Comparison of ENCODE assay signal across 8 cellular contexts in genomic region chr12:76586764-76587395, GRCh38. TPM values are rescaled to one million over a fixed set of nuclear protein-coding genes. Genes with fewer than 3 reads are reported as not detected.
A peak's percentile ranks its signal among the peaks of the same experiment; 100 is the strongest.
DNase-seq lines count a peak whose midpoint lies in the region; TF ChIP-seq lines count a peak whose summit lies in the region.

No MANE protein-coding gene starts in this region.

- H3K9me3 Mint-ChIP-seq in activated naive CD4-positive, alpha-beta T cell treated with anti-CD3 and anti-CD28 coated beads for 36 hours: no peaks in the 10 kb centered on the region

- no peaks in the 10 kb centered on the region for H3K36me3 ChIP-seq in ascending aorta
- H3K36me3 ChIP-seq in MG63: no peaks in the 10 kb centered on the region

- POLR2A ChIA-PET in HEK293T (lab: Yijun Ruan, JAX): interaction anchor here (0.8 kb wide), 1 partner anchor 26 kb away, joined by 3 read pairs; no protein-coding TSS in a partner anchor

- no peak overlapping the region for H3K4me3 Mint-ChIP-seq in activated naive CD4-positive, alpha-beta T cell treated with anti-CD3 and anti-CD28 coated beads for 36 hours

- CTCF ChIA-PET in activated naive CD4-positive, alpha-beta T cell treated with anti-CD3 and anti-CD28 coated beads for 36 hours (lab: Charles Lee): interaction anchor here (0.7 to 3.0 kb wide), 18 partner anchors 13 to 1103 kb away, joined by 3 to 19 read pairs (median 4); partner anchors contain the start of gene BBS10
- CTCF ChIA-PET in HEK293T (lab: Yijun Ruan, JAX): interaction anchor here (0.6 to 1.0 kb wide), 4 partner anchors 10 to 348 kb away, joined by 3 read pairs; no protein-coding TSS in a partner anchor

- H3K27me3 Mint-ChIP-seq in activated naive CD4-positive, alpha-beta T cell treated with anti-CD3 and anti-CD28 coated beads for 36 hours (ENCODE audit: low read depth): no peaks in the 10 kb centered on the region

- H3K27ac Mint-ChIP-seq in activated naive CD4-positive, alpha-beta T cell treated with anti-CD3 and anti-CD28 coated beads for 36 hours: no peak overlapping the region

- no peak overlapping the region for H3K4me3 ChIP-seq in ascending aorta
- no peak overlapping the region for H3K4me3 ChIP-seq in MG63

- H3K27ac ChIP-seq in ascending aorta: no peak overlapping the region

- no peaks in the 10 kb centered on the region for H3K4me1 Mint-ChIP-seq in activated naive CD4-positive, alpha-beta T cell treated with anti-CD3 and anti-CD28 coated beads for 36 hours (ENCODE audit: low read depth)

- H3K4me1 ChIP-seq in ascending aorta: no peaks in the 10 kb centered on the region

- H3K27me3 ChIP-seq in ascending aorta (no peaks in the 10 kb centered on the region), MG63 (no peaks in the 10 kb centered on the region)

- H3K36me3 Mint-ChIP-seq in activated naive CD4-positive, alpha-beta T cell treated with anti-CD3 and anti-CD28 coated beads for 36 hours (ENCODE audit: low read depth): no peaks in the 10 kb centered on the region

- DNase-seq in activated naive CD4-positive, alpha-beta T cell treated with anti-CD3 and anti-CD28 coated beads for 36 hours: peak; percentile 56
- DNase-seq in activated naive CD4-positive, alpha-beta T cell (lab: John Stamatoyannopoulos, UW): no peak
- peak; percentile 13 for DNase-seq in HEK293T (ENCODE audit: extremely low spot score)
- DNase-seq in NOMO-1 treated with DMSO at 0.1 percent for 48 hours (lab: John Stamatoyannopoulos, UW; ENCODE audit: unreplicated experiment): peak; percentile 82
- DNase-seq in ascending aorta (ENCODE audit: low spot score in 2 of 2): no peak
- DNase-seq in inferior parietal cortex (ENCODE audit: extremely low spot score): peak; percentile 81
- DNase-seq in stimulated activated CD8-positive, alpha-beta memory T cell treated with anti-CD3 and anti-CD28 coated beads, Interleukin-4, amount 100 ng/mL, for 48 hours: peak; percentile 33
- DNase-seq in MG63: no peak

- peak in 2 of 3 experiments; percentile 56 to 59 for TF ChIP-seq CTCF in ascending aorta (IDR thresholded peaks at IDR 0.05)

- intact Hi-C loops in activated naive CD4-positive, alpha-beta T cell treated with anti-CD3 and anti-CD28 coated beads for 36 hours (cut with micrococcal nuclease): loop anchor here (1.0 to 2.0 kb wide), 4 partner anchors 130 to 1060 kb away; partner anchors contain the start of genes BBS10 and NAP1L1
- intact Hi-C loops in ascending aorta (cut with DNase I): no loop called here

- H3K9me3 ChIP-seq in ascending aorta: no peaks in the 10 kb centered on the region
- H3K9me3 ChIP-seq in MG63: no peaks in the 10 kb centered on the region

TF ChIP-seq in HEK293T, 16 proteins besides CTCF, POLR2A, EP300 and RAD21:
- no peak for TF ChIP-seq L3MBTL2 (conservative IDR thresholded peaks at IDR 0.05)
- TF ChIP-seq FOXK2 (IDR thresholded peaks at IDR 0.05): no peak
- no peak for TF ChIP-seq HDGF (IDR thresholded peaks at IDR 0.05; ENCODE audit: borderline replicate concordance)
- TF ChIP-seq FOXM1 (IDR thresholded peaks at IDR 0.05; ENCODE audit: borderline replicate concordance): no peak
- no peak for TF ChIP-seq ARNT (IDR thresholded peaks at IDR 0.05)
- no peak for TF ChIP-seq LEF1 (IDR thresholded peaks at IDR 0.05; ENCODE audit: borderline replicate concordance)
- no peak for TF ChIP-seq CTBP1 (IDR thresholded peaks at IDR 0.05; ENCODE audit: borderline replicate concordance)
- TF ChIP-seq SP1 (IDR thresholded peaks at IDR 0.05): no peak
- no peak for TF ChIP-seq ZNF384 (IDR thresholded peaks at IDR 0.05)
- no peak for TF ChIP-seq SUZ12 (IDR thresholded peaks at IDR 0.05)
- TF ChIP-seq ELF4 (IDR thresholded peaks at IDR 0.05): no peak
- TF ChIP-seq NFRKB (IDR thresholded peaks at IDR 0.05): no peak
- no peak for TF ChIP-seq PKNOX1 (IDR thresholded peaks at IDR 0.05)
- no peak for TF ChIP-seq TARDBP (IDR thresholded peaks at IDR 0.05)
- no peak for TF ChIP-seq FOXA1 (IDR thresholded peaks at IDR 0.05)
- TF ChIP-seq BHLHE40 (IDR thresholded peaks at IDR 0.05; ENCODE audit: borderline replicate concordance): no peak

RNA-seq across cellular contexts. Expression of gene OSBPL8, which starts 27.3 kb away (rescaled TPM):
- 10 to 100 TPM; 56.8 to 63.7 TPM for total RNA-seq in activated naive CD4-positive, alpha-beta T cell treated with anti-CD3 and anti-CD28 coated beads for 36 hours
- 18.6 TPM for total RNA-seq in ascending aorta
- 43.7 and 71.7 TPM in 2 replicates for total RNA-seq in MG63 (2014; rRNA removed; shearing (Covaris generic); ENCODE audit: low replicate concordance)

Comparison
In these comparisons a context has a peak if more than half of its experiments do, and no peak if none do; other contexts are left out.
1. DNase-seq: peak in activated naive CD4-positive, alpha-beta T cell treated with anti-CD3 and anti-CD28 coated beads for 36 hours (single experiment), HEK293T (single experiment), NOMO-1 treated with DMSO at 0.1 percent for 48 hours (single experiment), inferior parietal cortex (single experiment) and stimulated activated CD8-positive, alpha-beta memory T cell treated with anti-CD3 and anti-CD28 coated beads, Interleukin-4, amount 100 ng/mL, for 48 hours (single experiment); none in activated naive CD4-positive, alpha-beta T cell (0 of 4), ascending aorta (0 of 2) and MG63 (single experiment).